1 cellular context compared by ENCODE assay signal in genomic region chr22:35627267-35628041, GRCh38.
TF ChIP-seq lines count a peak whose summit lies in the region.

No MANE protein-coding gene starts in this region.

TF ChIP-seq in A549, 52 proteins besides CTCF, POLR2A, EP300 and RAD21 (continued from another document):
- 0 out of 2 replicates have a peak, but pooled peaks have one; percentile 59 for TF ChIP-seq MYC (IDR thresholded peaks at IDR 0.05; ENCODE audit: borderline replicate concordance, low read length)
